8 cellular contexts compared by ENCODE assay signal in genomic region chr16:30371248-30371816, GRCh38. TPM values are rescaled to one million over a fixed set of nuclear protein-coding genes. Genes with fewer than 3 reads are reported as not detected.
DNase-seq lines count a peak whose midpoint lies in the region; ATAC-seq, FAIRE-seq and TF ChIP-seq lines count a peak whose summit lies in the region.

No MANE protein-coding gene starts in this region.

- H3K4me1 Mint-ChIP-seq in dendritic cell treated with granulocyte-macrophage colony-stimulating factor and Interleukin-4, amounts not matched to agents 40 ng/mL and 50 ng/mL, for 4 days (ENCODE audit: low read depth): peaks cover 42% of the 10 kb centered on the region
- H3K4me1 Mint-ChIP-seq in natural killer cell treated with Interleukin-12 subunit alpha and Interleukin-12 subunit beta and Interleukin-15 and Interleukin-18, amount 100 ng/mL, for 72 hours (ENCODE audit: low read depth in 2 of 2): peaks cover 40 to 42% of the 10 kb centered on the region in 2 donors

- no peaks in the 10 kb centered on the region for H3K27me3 Mint-ChIP-seq in dendritic cell treated with granulocyte-macrophage colony-stimulating factor and Interleukin-4, amounts not matched to agents 40 ng/mL and 50 ng/mL, for 4 days
- H3K27me3 Mint-ChIP-seq in natural killer cell treated with Interleukin-12 subunit alpha and Interleukin-12 subunit beta and Interleukin-15 and Interleukin-18, amount 100 ng/mL, for 72 hours: no peaks in the 10 kb centered on the region

- H3K4me3 Mint-ChIP-seq in dendritic cell treated with granulocyte-macrophage colony-stimulating factor and Interleukin-4, amounts not matched to agents 40 ng/mL and 50 ng/mL, for 4 days: peak overlapping the region; percentile 79
- H3K4me3 Mint-ChIP-seq in natural killer cell treated with Interleukin-12 subunit alpha and Interleukin-12 subunit beta and Interleukin-15 and Interleukin-18, amount 100 ng/mL, for 72 hours: peak overlapping the region; percentile 83

- intact Hi-C loops in dendritic cell treated with granulocyte-macrophage colony-stimulating factor and Interleukin-4, amounts not matched to agents 40 ng/mL and 50 ng/mL, for 4 days (cut with micrococcal nuclease): loop anchor here (2.0 to 5.0 kb wide), 3 partner anchors 17 to 37 kb away; partner anchors contain the start of genes CD2BP2 and ZNF771

- CTCF ChIA-PET in BJ (lab: Yijun Ruan, JAX): interaction anchor here (0.7 to 1.1 kb wide), 3 partner anchors 10 to 259 kb away, joined by 3 to 4 read pairs (median 3); no protein-coding TSS in a partner anchor

- POLR2A ChIA-PET in BJ (lab: Charles Lee): interaction anchor here (1.0 kb wide), 2 partner anchors 16 to 21 kb away, joined by 4 to 7 read pairs; partner anchors contain the start of gene CD2BP2

- H3K27me3 ChIP-seq in BJ (ENCODE audit: control insufficient read depth, insufficient read depth, low read length): no peaks in the 10 kb centered on the region

- no peak for ATAC-seq in natural killer cell treated with Interleukin-12 subunit alpha and Interleukin-12 subunit beta and Interleukin-15 and Interleukin-18, amount 100 ng/mL, for 72 hours

- peak overlapping the region; percentile 73 for H3K27ac ChIP-seq in KOPT-K1 (ENCODE audit: low read depth, low read length, poor library complexity, severe bottlenecking)

- no peak for TF ChIP-seq CTCF in BJ (IDR thresholded peaks at IDR 0.05; ENCODE audit: insufficient read depth, low read depth, low read length)

- H3K9me3 Mint-ChIP-seq in dendritic cell treated with granulocyte-macrophage colony-stimulating factor and Interleukin-4, amounts not matched to agents 40 ng/mL and 50 ng/mL, for 4 days: no peaks in the 10 kb centered on the region
- no peaks in the 10 kb centered on the region for H3K9me3 Mint-ChIP-seq in natural killer cell treated with Interleukin-12 subunit alpha and Interleukin-12 subunit beta and Interleukin-15 and Interleukin-18, amount 100 ng/mL, for 72 hours

- peak overlapping the region; percentile 47 for H3K4me3 ChIP-seq in BJ (ENCODE audit: low read depth, low read length)

- no peak for DNase-seq in BJ (ENCODE audit: low read depth)
- DNase-seq in natural killer cell treated with Interleukin-12 subunit alpha and Interleukin-12 subunit beta and Interleukin-15 and Interleukin-18, amount 100 ng/mL, for 72 hours (ENCODE audit: low spot score): no peak
- DNase-seq in NCI-H2029 treated with DMSO at 0.1 percent for 48 hours (lab: John Stamatoyannopoulos, UW): no peak
- no peak for DNase-seq in NCI-H1694 (lab: John Stamatoyannopoulos, UW)
- DNase-seq in NAMALWA (ENCODE audit: low spot score): no peak
- DNase-seq in GM19239 (ENCODE audit: insufficient read length, low spot score): no peak

- no peak for FAIRE-seq in GM19239 (lab: Jason Lieb, UNC)

- H3K36me3 ChIP-seq in BJ (ENCODE audit: control insufficient read depth, insufficient read depth, low read length) (no peaks in the 10 kb centered on the region), KOPT-K1 (ENCODE audit: insufficient read depth, low read length) (peaks cover 20% of the 10 kb centered on the region; the same call in 1 of the 2 replicates)

- peaks cover 31% of the 10 kb centered on the region for H3K36me3 Mint-ChIP-seq in dendritic cell treated with granulocyte-macrophage colony-stimulating factor and Interleukin-4, amounts not matched to agents 40 ng/mL and 50 ng/mL, for 4 days (ENCODE audit: low read depth)
- no peaks in the 10 kb centered on the region for H3K36me3 Mint-ChIP-seq in natural killer cell treated with Interleukin-12 subunit alpha and Interleukin-12 subunit beta and Interleukin-15 and Interleukin-18, amount 100 ng/mL, for 72 hours

- no peaks in the 10 kb centered on the region for H3K9me3 ChIP-seq in KOPT-K1 (ENCODE audit: insufficient read depth, low read length, poor library complexity, severe bottlenecking)

- H3K27ac Mint-ChIP-seq in dendritic cell treated with granulocyte-macrophage colony-stimulating factor and Interleukin-4, amounts not matched to agents 40 ng/mL and 50 ng/mL, for 4 days: peak overlapping the region; percentile 97
- peak overlapping the region; percentile 91 to 99 for H3K27ac Mint-ChIP-seq in natural killer cell treated with Interleukin-12 subunit alpha and Interleukin-12 subunit beta and Interleukin-15 and Interleukin-18, amount 100 ng/mL, for 72 hours

RNA-seq across cellular contexts. Expression of gene TBC1D10B, which starts 1.0 kb away (rescaled TPM):
- 11.3 and 16.5 TPM in 2 replicates for polyA plus RNA-seq in BJ (2011; rRNA removed)
- 18.3 and 21.9 TPM in 2 replicates for polyA minus RNA-seq in BJ (2011; rRNA and poly(A)+ RNA removed)
- total RNA-seq in natural killer cell treated with Interleukin-12 subunit alpha and Interleukin-12 subunit beta and Interleukin-15 and Interleukin-18, amount 100 ng/mL, for 72 hours: 10 to 100 TPM; 64.0 to 99.1 TPM

RNA-seq across cellular contexts. Expression of gene MYL11, which starts 3.3 kb away (rescaled TPM):
- polyA plus RNA-seq in BJ (2011; rRNA removed): 0.59 and 0.69 TPM in 2 replicates
- 0.85 TPM in 1 of 2 replicates, not detected in the other for polyA minus RNA-seq in BJ (2011; rRNA and poly(A)+ RNA removed)
- 1 to 10 TPM in 1 of 2 donors, not detected in 1; 8.5 TPM for total RNA-seq in natural killer cell treated with Interleukin-12 subunit alpha and Interleukin-12 subunit beta and Interleukin-15 and Interleukin-18, amount 100 ng/mL, for 72 hours

RNA-seq across cellular contexts. Expression of gene SEPTIN1, which starts 11.0 kb away (rescaled TPM):
- polyA plus RNA-seq in BJ (2011; rRNA removed): 0.17 and 0.22 TPM in 2 replicates
- not detected in 2 replicates for polyA minus RNA-seq in BJ (2011; rRNA and poly(A)+ RNA removed)
- 100 to 1,000 TPM; 192 to 207 TPM for total RNA-seq in natural killer cell treated with Interleukin-12 subunit alpha and Interleukin-12 subunit beta and Interleukin-15 and Interleukin-18, amount 100 ng/mL, for 72 hours

RNA-seq across cellular contexts. Expression of gene CD2BP2, which starts 16.2 kb away (rescaled TPM):
- 48.2 and 50.3 TPM in 2 replicates for polyA plus RNA-seq in BJ (2011; rRNA removed)
- 21.3 and 24.1 TPM in 2 replicates for polyA minus RNA-seq in BJ (2011; rRNA and poly(A)+ RNA removed)
- total RNA-seq in natural killer cell treated with Interleukin-12 subunit alpha and Interleukin-12 subunit beta and Interleukin-15 and Interleukin-18, amount 100 ng/mL, for 72 hours: 10 to 100 TPM; 95.8 to 99.7 TPM

RNA-seq across cellular contexts. Expression of gene ZNF48, which starts 23.9 kb away (rescaled TPM):
- polyA plus RNA-seq in BJ (2011; rRNA removed): 2.8 and 4.6 TPM in 2 replicates
- polyA minus RNA-seq in BJ (2011; rRNA and poly(A)+ RNA removed): 2.6 and 5.3 TPM in 2 replicates
- total RNA-seq in natural killer cell treated with Interleukin-12 subunit alpha and Interleukin-12 subunit beta and Interleukin-15 and Interleukin-18, amount 100 ng/mL, for 72 hours: 10 to 100 TPM; 10.2 to 14.7 TPM
